Comparison of ENCODE assay signal across 7 cellular contexts in the genomic region with DNA sequence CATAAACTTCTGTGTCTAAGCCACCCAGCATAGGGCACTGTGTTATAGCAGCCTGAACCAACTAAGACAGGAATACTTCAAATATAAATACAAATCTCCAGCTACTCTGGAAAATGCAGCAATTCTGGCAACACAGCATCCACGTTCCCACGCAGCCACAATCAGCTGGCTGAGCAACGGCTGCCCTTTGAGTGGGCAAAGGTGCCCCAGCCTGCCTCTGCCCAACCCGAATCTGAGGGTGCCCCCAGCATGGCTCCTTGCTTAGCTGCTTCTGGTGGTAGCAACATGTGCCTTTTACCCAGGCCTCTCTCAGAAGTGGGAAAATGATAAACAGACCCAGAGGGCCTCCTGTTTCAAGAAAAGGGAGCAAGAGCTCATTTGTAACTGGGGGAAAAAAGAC. TPM values are rescaled to one million over a fixed set of nuclear protein-coding genes. Genes with fewer than 3 reads are reported as not detected.
"Had no signal": no experiment of that assay in that cellular context is flagged by ENCODE, and none has a peak within 500 bp of the region (broad histone marks: within the 10 kb centered on the region; RNA-seq: fewer than 3 reads in every experiment).

No MANE protein-coding gene starts in this region.

- ATAC-seq: HepG2, K562 had no signal

- DNase-seq: IMR-90, KBM-7, KG1 had no signal

RNA-seq across cellular contexts. Expression of gene DRGX, which starts 12.0 kb away (rescaled TPM):
- total RNA-seq: HepG2, HT-29, HT1080, IMR-90, K562 had no signal
